Comparison of ENCODE assay signal across 17 cellular contexts in the genomic region with DNA sequence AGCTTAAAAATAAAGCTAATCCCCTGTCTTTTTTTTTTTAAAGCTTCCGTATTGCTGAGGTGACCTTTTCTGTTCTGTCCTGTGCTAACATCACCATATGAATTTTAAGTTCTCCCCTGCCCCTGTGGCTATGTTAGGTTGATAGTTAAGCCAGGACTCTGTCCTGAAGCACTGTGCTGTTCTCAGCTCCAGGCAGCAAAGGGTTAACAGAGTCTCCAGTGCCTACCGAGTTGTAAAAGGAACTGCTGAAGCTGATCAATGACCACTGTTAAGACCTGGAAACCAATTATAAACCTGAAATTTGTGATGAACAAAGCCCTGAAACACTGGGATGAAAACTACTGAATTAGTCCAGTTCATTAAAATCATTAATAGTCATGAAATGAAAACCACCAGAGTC.
"Had no signal": no experiment of that assay in that cellular context is flagged by ENCODE, and none has a peak within 500 bp of the region (broad histone marks: within the 10 kb centered on the region; RNA-seq: fewer than 3 reads in every experiment).

No MANE protein-coding gene starts in this region.

- H3K4me3 Mint-ChIP-seq: activated CD4-positive, alpha-beta memory T cell treated with anti-CD3 and anti-CD28 coated beads for 36 hours; activated T-cell treated with anti-CD3 and anti-CD28 coated beads, Interleukin-2, amount 50 U/mL, for 4 hours; dendritic cell treated with granulocyte-macrophage colony-stimulating factor and Interleukin-4, amounts not matched to agents 40 ng/mL and 50 ng/mL, for 4 days had no signal

- H3K4me3 ChIP-seq: testis, uterus had no signal

- H3K4me1 ChIP-seq: testis, uterus had no signal

- DNase-seq: activated CD4-positive, alpha-beta memory T cell treated with anti-CD3 and anti-CD28 coated beads for 36 hours; activated CD4-positive, CD25-positive, alpha-beta regulatory T cell treated with anti-CD3 and anti-CD28 coated beads, Interleukin-2, amount 50 U/mL, for 72 hours; activated effector memory CD4-positive, alpha-beta T cell treated with anti-CD3 and anti-CD28 coated beads, Interleukin-2, amount 50 U/mL, for 16 hours; activated T-cell treated with anti-CD3 and anti-CD28 coated beads, Interleukin-2, amount 50 U/mL, for 4 hours; brain microvascular endothelial cell; cerebellar nuclear complex; left ventricle myocardium superior; mesenchymal stem cell; stimulated activated CD4-positive, alpha-beta T cell treated with anti-CD3 and anti-CD28 coated beads, Interleukin-2, amount 100 ng/mL, for 48 hours; stimulated activated naive CD8-positive, alpha-beta T cell treated with anti-CD3 and anti-CD28 coated beads, Interleukin-15, Interleukin-2, amounts not matched to agents 100 U/mL and 50 U/mL, for 24 hours; T-helper 2 cell; testis; uterus had no signal

- H3K36me3 Mint-ChIP-seq: activated CD4-positive, alpha-beta memory T cell treated with anti-CD3 and anti-CD28 coated beads for 36 hours; activated naive CD4-positive, alpha-beta T cell treated with anti-CD3 and anti-CD28 coated beads, Interleukin-2, amount 50 U/mL, for 72 hours had no signal

- H3K9me3 Mint-ChIP-seq: dendritic cell treated with granulocyte-macrophage colony-stimulating factor and Interleukin-4, amounts not matched to agents 40 ng/mL and 50 ng/mL, for 4 days had no signal

- H3K27ac Mint-ChIP-seq: activated CD4-positive, alpha-beta memory T cell treated with anti-CD3 and anti-CD28 coated beads for 36 hours; activated naive CD4-positive, alpha-beta T cell treated with anti-CD3 and anti-CD28 coated beads, Interleukin-2, amount 50 U/mL, for 72 hours; dendritic cell treated with granulocyte-macrophage colony-stimulating factor and Interleukin-4, amounts not matched to agents 40 ng/mL and 50 ng/mL, for 4 days; progenitor cell of endocrine pancreas had no signal

- H3K27me3 Mint-ChIP-seq: activated CD4-positive, alpha-beta memory T cell treated with anti-CD3 and anti-CD28 coated beads for 36 hours; dendritic cell treated with granulocyte-macrophage colony-stimulating factor and Interleukin-4, amounts not matched to agents 40 ng/mL and 50 ng/mL, for 4 days; progenitor cell of endocrine pancreas had no signal

- H3K27me3 ChIP-seq: brain microvascular endothelial cell, testis, uterus had no signal

- H3K27ac ChIP-seq: brain microvascular endothelial cell, testis, uterus had no signal

- ATAC-seq: activated naive CD4-positive, alpha-beta T cell treated with anti-CD3 and anti-CD28 coated beads, Interleukin-2, amount 50 U/mL, for 72 hours; activated T-cell treated with anti-CD3 and anti-CD28 coated beads, Interleukin-2, amount 50 U/mL, for 4 hours; left ventricle myocardium superior; sciatic nerve; stimulated activated naive CD8-positive, alpha-beta T cell treated with anti-CD3 and anti-CD28 coated beads, Interleukin-15, Interleukin-2, amounts not matched to agents 100 U/mL and 50 U/mL, for 24 hours had no signal

- H3K9me3 ChIP-seq: testis, uterus had no signal

- H3K36me3 ChIP-seq: brain microvascular endothelial cell, uterus had no signal
